ENCODE assay signal across 22 cellular contexts in genomic region chr10:7168414-7168813, GRCh38.
"Had no signal": no experiment of that assay in that cellular context is flagged by ENCODE, and none has a peak within 500 bp of the region (broad histone marks: within the 10 kb centered on the region; RNA-seq: fewer than 3 reads in every experiment).

No MANE protein-coding gene starts in this region.

- H3K27me3 Mint-ChIP-seq: activated B cell treated with CpG ODN at 0.5 μM for 24 hours; activated CD4-positive, alpha-beta T cell treated with anti-CD3 and anti-CD28 coated beads for 36 hours; naive thymus-derived CD8-positive, alpha-beta T cell had no signal

- H2AFZ ChIP-seq: neural progenitor cell had no signal

- H3K27ac Mint-ChIP-seq: activated B cell treated with CpG ODN at 0.5 μM for 24 hours; activated CD4-positive, alpha-beta T cell treated with anti-CD3 and anti-CD28 coated beads for 36 hours; mesothelial cell of epicardium; neural progenitor cell; progenitor cell of endocrine pancreas had no signal

- H3K27ac ChIP-seq: body of pancreas, cardiac muscle cell, epithelial cell of prostate, gastroesophageal sphincter, neural progenitor cell, spleen, upper lobe of right lung had no signal

- H3K9ac ChIP-seq: neural progenitor cell had no signal

- H3K36me3 ChIP-seq: neural progenitor cell had no signal

- H3K4me3 Mint-ChIP-seq: activated B cell treated with CpG ODN at 0.5 μM for 24 hours; activated CD4-positive, alpha-beta T cell treated with anti-CD3 and anti-CD28 coated beads for 36 hours; mesothelial cell of epicardium; naive thymus-derived CD8-positive, alpha-beta T cell; neural progenitor cell had no signal

- H3K36me3 Mint-ChIP-seq: mesothelial cell of epicardium had no signal

- H3K4me1 ChIP-seq: body of pancreas, neural progenitor cell, spleen, upper lobe of right lung had no signal

- H3K4me2 ChIP-seq: neural progenitor cell had no signal

- H3K9me3 ChIP-seq: body of pancreas, gastroesophageal sphincter, spleen, upper lobe of right lung had no signal

- H3K27me3 ChIP-seq: body of pancreas, cardiac muscle cell, gastroesophageal sphincter, neural progenitor cell, spleen, upper lobe of right lung had no signal

- H3K4me3 ChIP-seq: body of pancreas, cardiac muscle cell, gastroesophageal sphincter, neural progenitor cell, spleen, upper lobe of right lung had no signal

- H3K9me3 Mint-ChIP-seq: activated B cell treated with CpG ODN at 0.5 μM for 24 hours; mesothelial cell of epicardium; naive thymus-derived CD8-positive, alpha-beta T cell; neural progenitor cell had no signal

- H3K4me1 Mint-ChIP-seq: activated B cell treated with CpG ODN at 0.5 μM for 24 hours; activated CD4-positive, alpha-beta T cell treated with anti-CD3 and anti-CD28 coated beads for 36 hours; mesothelial cell of epicardium had no signal

- ATAC-seq: activated CD4-positive, alpha-beta T cell treated with anti-CD3 and anti-CD28 coated beads for 36 hours; body of pancreas; gastroesophageal sphincter; left ventricle myocardium superior; naive thymus-derived CD8-positive, alpha-beta T cell; stimulated activated naive CD8-positive, alpha-beta T cell treated with anti-CD3 and anti-CD28 coated beads, Interleukin-15, Interleukin-2, amounts not matched to agents 100 U/mL and 50 U/mL, for 24 hours; upper lobe of right lung had no signal

- DNase-seq: activated B cell treated with CpG ODN at 0.5 μM for 24 hours; activated CD4-positive, alpha-beta T cell treated with anti-CD3 and anti-CD28 coated beads for 36 hours; activated CD4-positive, alpha-beta T cell treated with anti-CD3 and anti-CD28 coated beads, Interleukin-2, amount 50 U/mL, for 48 hours; activated effector memory CD4-positive, alpha-beta T cell treated with anti-CD3 and anti-CD28 coated beads, Interleukin-2, amount 50 U/mL, for 16 hours; activated naive CD4-positive, alpha-beta T cell treated with anti-CD3 and anti-CD28 coated beads, Interleukin-2, amount 50 U/mL, for 16 hours; anterior cingulate cortex; cortex of kidney; left ventricle myocardium superior; mammary epithelial cell; naive thymus-derived CD8-positive, alpha-beta T cell; spleen; stimulated activated CD4-positive, alpha-beta T cell treated with anti-CD3 and anti-CD28 coated beads, Interleukin-4, amount 100 ng/mL, for 1 hour; stimulated activated naive CD8-positive, alpha-beta T cell treated with anti-CD3 and anti-CD28 coated beads, Interleukin-15, Interleukin-2, amounts not matched to agents 100 U/mL and 50 U/mL, for 24 hours; T1000; upper lobe of right lung had no signal
